15 cellular contexts compared by ENCODE assay signal in genomic region chr14:59293934-59294661, GRCh38.
A peak's percentile ranks its signal among the peaks of the same experiment; 100 is the strongest.
DNase-seq lines count a peak whose midpoint lies in the region; ATAC-seq and TF ChIP-seq lines count a peak whose summit lies in the region.
"Had no signal": no experiment of that assay in that cellular context is flagged by ENCODE, and none has a peak within 500 bp of the region (broad histone marks: within the 10 kb centered on the region; RNA-seq: fewer than 3 reads in every experiment).

No MANE protein-coding gene starts in this region.

- H3K4me1 Mint-ChIP-seq in mesothelial cell of epicardium, result peaks cover 37% of the 10 kb centered on the region

- no peak overlapping the region for H3K56ac ChIP-seq in IMR-90 (ENCODE audit: extremely low read depth, insufficient read depth, low read length)

- H4K8ac ChIP-seq in IMR-90 (ENCODE audit: low read depth in 2 of 2, low read length in 2 of 2), result no peak overlapping the region

- H3K27ac Mint-ChIP-seq in mesothelial cell of epicardium, result peak overlapping the region; percentile 81
- H3K27ac Mint-ChIP-seq: T-cell had no signal

- H2BK5ac ChIP-seq in IMR-90 (ENCODE audit: low read depth, low read length, poor library complexity, severe bottlenecking), result no peak overlapping the region

- H3K9me3 ChIP-seq in IMR-90 (ENCODE audit: control insufficient read depth, insufficient read depth, low read length), result no peaks in the 10 kb centered on the region
- H3K9me3 ChIP-seq in esophagus squamous epithelium, result no peaks in the 10 kb centered on the region
- no peaks in the 10 kb centered on the region for H3K9me3 ChIP-seq in suprapubic skin

- dilution Hi-C loops in IMR-90 (cut with HindIII; ENCODE audit: low sequenced_read_pairs, unreplicated experiment), result no loop called here

- H3K4me3 Mint-ChIP-seq in mesothelial cell of epicardium, result no peak overlapping the region
- H3K4me3 Mint-ChIP-seq: memory B cell, T-cell had no signal

- no TSS peak for BruUV-seq in IMR-90 (replicated peaks; lab: Mats Ljungman, UMichigan)

- H2AK9ac ChIP-seq in IMR-90 (replicated peaks; ENCODE audit: low read depth, low read length, poor library complexity), result no peak overlapping the region

- no peak overlapping the region for H2BK120ac ChIP-seq in IMR-90 (ENCODE audit: low read depth, low read length)

- H2AFZ ChIP-seq in IMR-90 (replicated peaks; ENCODE audit: low read length, poor library complexity), result no peak overlapping the region

- H3K4me2 ChIP-seq in IMR-90 (ENCODE audit: low read depth, low read length), result peak overlapping the region; percentile 6; the same call in 1 of the 2 replicates

- H4K91ac ChIP-seq in IMR-90 (ENCODE audit: insufficient read depth, low read depth, low read length), result no peak overlapping the region

- no peak for DNase-seq in IMR-90
- DNase-seq in esophagus squamous epithelium (lab: John Stamatoyannopoulos, UW), result no peak
- DNase-seq in mesothelial cell of epicardium (ENCODE audit: low spot score in 2 of 2, unreplicated experiment in 2 of 2), result no peak
- DNase-seq in suprapubic skin (ENCODE audit: low spot score in 2 of 2), result no peak
- no peak for DNase-seq in NOMO-1 treated with DMSO at 0.1 percent for 48 hours (lab: John Stamatoyannopoulos, UW; ENCODE audit: unreplicated experiment)
- no peak for DNase-seq in HT-29 (ENCODE audit: low spot score)
- DNase-seq: activated CD4-positive, CD25-positive, alpha-beta regulatory T cell; activated naive CD4-positive, alpha-beta T cell treated with Interleukin-2 at 50 U/mL for 16 hours; NCI-H187; NCI-H524; occipital lobe; T-cell had no signal

- H3K4me1 ChIP-seq in IMR-90 (ENCODE audit: control insufficient read depth, insufficient read depth, low read length) (peaks cover 6% of the 10 kb centered on the region), esophagus squamous epithelium (peaks cover 0 to 38% (median 9%) of the 10 kb centered on the region in 3 donors), suprapubic skin (peaks cover 35% of the 10 kb centered on the region)

- H3K79me1 ChIP-seq in IMR-90 (ENCODE audit: low read depth in 1 of 2, low read length in 2 of 2), result no peaks in the 10 kb centered on the region

- TF ChIP-seq EP300 in suprapubic skin (IDR thresholded peaks at IDR 0.05), result no peak

- no peak overlapping the region for H3K14ac ChIP-seq in IMR-90 (replicated peaks; ENCODE audit: low read depth, low read length)

- H2AK5ac ChIP-seq in IMR-90 (ENCODE audit: low read depth, low read length), result peak overlapping the region; percentile 5; the same call in 1 of the 2 replicates

- H2BK15ac ChIP-seq in IMR-90 (ENCODE audit: low read depth, low read length), result no peak overlapping the region

- no peak overlapping the region for H2BK20ac ChIP-seq in IMR-90 (ENCODE audit: low read depth, low read length)

- peaks cover 15% of the 10 kb centered on the region for H3K36me3 Mint-ChIP-seq in mesothelial cell of epicardium

- H3K27me3 ChIP-seq in IMR-90 (ENCODE audit: control insufficient read depth, insufficient read depth, low read length) (no peaks in the 10 kb centered on the region; the same call in 1 of the 2 replicates), esophagus squamous epithelium (no peaks in the 10 kb centered on the region), suprapubic skin (no peaks in the 10 kb centered on the region)

- no peak for TF ChIP-seq RAD21 in IMR-90 (IDR thresholded peaks at IDR 0.05; ENCODE audit: low read length)

- H3K36me3 ChIP-seq in IMR-90 (ENCODE audit: control insufficient read depth, insufficient read depth, low read length) (peaks cover 3% of the 10 kb centered on the region; the same call in 1 of the 2 replicates), esophagus squamous epithelium (peaks cover 0 to 38% (median 0%) of the 10 kb centered on the region in 3 donors), suprapubic skin (peaks cover 11% of the 10 kb centered on the region)

- intact Hi-C loops in IMR-90 (cut with micrococcal nuclease) (no loop called here), esophagus squamous epithelium (cut with DNase I) (no loop called here)

- no peak overlapping the region for H3K9ac ChIP-seq in IMR-90 (ENCODE audit: low read depth, low read length)

- H3K18ac ChIP-seq in IMR-90 (ENCODE audit: low read depth, low read length), result peak overlapping the region; percentile 61

- no peaks in the 10 kb centered on the region for H4K20me1 ChIP-seq in IMR-90 (ENCODE audit: insufficient read depth, low read length)

- TF ChIP-seq POLR2A in IMR-90 (IDR thresholded peaks at IDR 0.05; ENCODE audit: low read depth, low read length) (no peak), esophagus squamous epithelium (IDR thresholded peaks at IDR 0.05) (no peak), suprapubic skin (IDR thresholded peaks at IDR 0.05) (no peak)

- H3K23ac ChIP-seq in IMR-90 (ENCODE audit: low read depth, low read length), result no peak overlapping the region

- in situ Hi-C loops in IMR-90 (cut with MboI; ENCODE audit: low sequenced_read_pairs), result no loop called here

- H4K5ac ChIP-seq in IMR-90 (ENCODE audit: low read depth, low read length), result peak overlapping the region; percentile 63; the same call in 1 of the 2 replicates

- POLR2A ChIA-PET in IMR-90 (lab: Charles Lee; ENCODE audit: unreplicated experiment), result no interaction called here

- ATAC-seq in IMR-90 (ENCODE audit: low read depth) (peak; percentile 47; the same call in 1 of the 2 replicates), GM19452 (IDR thresholded peaks at IDR 0.05; ENCODE audit: unreplicated experiment) (no peak), HG03460 (IDR thresholded peaks at IDR 0.05; ENCODE audit: unreplicated experiment) (no peak)
- ATAC-seq: T-cell had no signal

- H3K27ac ChIP-seq in IMR-90 (ENCODE audit: insufficient read depth, low read length), result peak overlapping the region; percentile 59
- peak overlapping the region in 3 of 4 donors; percentile 22 to 55 (median 49) for H3K27ac ChIP-seq in esophagus squamous epithelium
- H3K27ac ChIP-seq in suprapubic skin, result peak overlapping the region; percentile 10

- no peaks in the 10 kb centered on the region for H3K9me3 Mint-ChIP-seq in mesothelial cell of epicardium
- H3K9me3 Mint-ChIP-seq: memory B cell, T-cell had no signal

- CTCF ChIA-PET in IMR-90 (lab: Yijun Ruan, JAX), result no interaction called here

- no peak for TF ChIP-seq CTCF in IMR-90 (conservative IDR thresholded peaks at IDR 0.05; ENCODE audit: low read depth, low read length)
- TF ChIP-seq CTCF in esophagus squamous epithelium (IDR thresholded peaks at IDR 0.05), result no peak
- TF ChIP-seq CTCF in mesothelial cell of epicardium (IDR thresholded peaks at IDR 0.05; ENCODE audit: unreplicated experiment), result no peak
- no peak for TF ChIP-seq CTCF in suprapubic skin (IDR thresholded peaks at IDR 0.05)

- no peak overlapping the region for H3K4me3 ChIP-seq in IMR-90 (ENCODE audit: insufficient read depth, low read depth, low read length)
- no peak overlapping the region for H3K4me3 ChIP-seq in esophagus squamous epithelium
- no peak overlapping the region for H3K4me3 ChIP-seq in suprapubic skin

- 0 out of 2 replicates have a peak overlapping the region, but pooled peaks have one; percentile 1 for H3K4ac ChIP-seq in IMR-90 (ENCODE audit: low read depth, low read length)

- no CpG with 5 or more reads among the region's 8 CpGs for WGBS in IMR-90 (ENCODE audit: extremely low coverage in 2 of 2, insufficient read length in 1 of 2), 2 experiments
- 71 to 76% methylated on average over 7 of the region's 8 CpGs for WGBS in esophagus squamous epithelium, 2 donors
- 65% methylated on average over 8 of the region's 8 CpGs for WGBS in suprapubic skin

- H3K9me1 ChIP-seq in IMR-90 (ENCODE audit: insufficient read depth, low read length), result no peaks in the 10 kb centered on the region

- no peaks in the 10 kb centered on the region for H3K27me3 Mint-ChIP-seq in mesothelial cell of epicardium (ENCODE audit: low read depth)
- H3K27me3 Mint-ChIP-seq: memory B cell, T-cell had no signal

TF ChIP-seq in IMR-90, 13 proteins besides CTCF, POLR2A, EP300 and RAD21:
- TF ChIP-seq NFE2L2 (IDR thresholded peaks at IDR 0.05; ENCODE audit: low read depth, low read length) (no peak), CEBPB (IDR thresholded peaks at IDR 0.05; ENCODE audit: low read depth, low read length) (no peak), ELK1 (IDR thresholded peaks at IDR 0.05; ENCODE audit: borderline replicate concordance, low read depth, low read length) (no peak), FOS (IDR thresholded peaks at IDR 0.05; ENCODE audit: low read depth, low read length) (no peak), RFX5 (IDR thresholded peaks at IDR 0.05; ENCODE audit: low read depth, low read length) (no peak)
